In the genomic region with DNA sequence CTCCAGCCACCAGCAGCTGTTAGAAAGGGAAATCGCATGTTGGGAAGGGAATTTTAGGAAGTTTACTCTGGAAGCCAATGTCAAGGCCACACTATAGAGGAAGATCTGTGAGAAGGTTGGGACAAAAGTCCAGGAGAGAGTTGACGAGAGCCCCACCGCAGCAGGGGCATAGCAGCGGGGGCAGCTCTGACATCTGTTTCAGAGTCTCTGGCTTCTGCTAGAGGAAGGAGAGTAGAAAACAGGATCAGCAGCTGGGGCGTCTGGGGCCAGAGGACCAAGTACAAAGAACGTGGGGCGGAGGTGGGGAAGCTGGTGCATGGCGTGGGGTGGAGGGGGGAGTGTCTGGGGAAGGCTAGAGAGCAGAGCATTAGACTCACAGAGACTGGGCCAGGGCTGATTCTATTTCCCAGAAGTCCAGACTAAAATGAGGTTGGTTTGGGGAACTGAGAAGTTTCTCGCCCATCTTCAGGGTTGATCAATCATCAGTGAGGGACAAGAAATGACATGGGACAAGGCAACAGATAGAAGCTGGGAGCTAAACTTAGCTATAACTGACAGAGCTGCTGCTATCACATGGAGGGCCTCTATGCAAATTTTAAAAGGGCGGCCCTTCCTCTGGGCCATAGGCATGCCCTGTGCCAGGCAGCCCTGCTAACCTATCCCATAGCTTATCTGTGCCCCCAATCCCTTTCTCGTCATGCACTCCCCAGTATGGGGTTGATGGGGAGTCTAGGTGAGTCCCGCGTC, we compare ENCODE assay signal across 8 cellular contexts. TPM values are rescaled to one million over a fixed set of nuclear protein-coding genes. Genes with fewer than 3 reads are reported as not detected.
A peak's percentile ranks its signal among the peaks of the same experiment; 100 is the strongest.
DNase-seq lines count a peak whose midpoint lies in the region; ATAC-seq and TF ChIP-seq lines count a peak whose summit lies in the region.

No MANE protein-coding gene starts in this region.

- H3K9me3 ChIP-seq in SJCRH30 (replicated peaks) = no peaks in the 10 kb centered on the region

- DNase-seq in activated T-helper 2 cell treated with anti-CD3 and anti-CD28 coated beads, Interferon-gamma antibody, Interleukin-2, Interleukin-4, amounts not matched to agents 10 μg/mL and 5 μg/mL and 100 μg/mL, durations not matched to agents 14 hours and 24 hours and 36 hours (ENCODE audit: low spot score) = no peak
- peak; percentile 10 for DNase-seq in medulla oblongata (ENCODE audit: extremely low spot score)
- no peak for DNase-seq in activated CD4-positive, CD25-positive, alpha-beta regulatory T cell (lab: John Stamatoyannopoulos, UW)
- DNase-seq in SJCRH30 = no peak
- no peak for DNase-seq in NCI-H2227 (lab: John Stamatoyannopoulos, UW; ENCODE audit: unreplicated experiment)

- H3K27ac Mint-ChIP-seq in activated T-helper 2 cell treated with anti-CD3 and anti-CD28 coated beads, Interferon-gamma antibody, Interleukin-2, Interleukin-4, amounts not matched to agents 10 μg/mL and 5 μg/mL and 100 μg/mL, durations not matched to agents 14 hours and 24 hours and 36 hours = peak overlapping the region; percentile 68

- peak overlapping the region; percentile 86 for H3K4me3 ChIP-seq in GM12875 (ENCODE audit: low read depth, low read length)
- no peak overlapping the region for H3K4me3 ChIP-seq in SJCRH30

- H3K27ac ChIP-seq in SJCRH30 = no peak overlapping the region

- H3K4me1 Mint-ChIP-seq in activated T-helper 2 cell treated with anti-CD3 and anti-CD28 coated beads, Interferon-gamma antibody, Interleukin-2, Interleukin-4, amounts not matched to agents 10 μg/mL and 5 μg/mL and 100 μg/mL, durations not matched to agents 14 hours and 24 hours and 36 hours (ENCODE audit: low read depth) = peaks cover 11% of the 10 kb centered on the region

- ATAC-seq in GM19468 (IDR thresholded peaks at IDR 0.05; ENCODE audit: extremely low read depth, unreplicated experiment) (peak; percentile 56), HG03520 (IDR thresholded peaks at IDR 0.05; ENCODE audit: unreplicated experiment) (peak; percentile 48)

- H3K9me3 Mint-ChIP-seq in activated T-helper 2 cell treated with anti-CD3 and anti-CD28 coated beads, Interferon-gamma antibody, Interleukin-2, Interleukin-4, amounts not matched to agents 10 μg/mL and 5 μg/mL and 100 μg/mL, durations not matched to agents 14 hours and 24 hours and 36 hours = no peaks in the 10 kb centered on the region

- no peaks in the 10 kb centered on the region for H3K27me3 Mint-ChIP-seq in activated T-helper 2 cell treated with anti-CD3 and anti-CD28 coated beads, Interferon-gamma antibody, Interleukin-2, Interleukin-4, amounts not matched to agents 10 μg/mL and 5 μg/mL and 100 μg/mL, durations not matched to agents 14 hours and 24 hours and 36 hours (ENCODE audit: low read depth)

- peaks cover 22% of the 10 kb centered on the region for H3K36me3 Mint-ChIP-seq in activated T-helper 2 cell treated with anti-CD3 and anti-CD28 coated beads, Interferon-gamma antibody, Interleukin-2, Interleukin-4, amounts not matched to agents 10 μg/mL and 5 μg/mL and 100 μg/mL, durations not matched to agents 14 hours and 24 hours and 36 hours (ENCODE audit: low read depth)

- peak overlapping the region; percentile 95 for H3K4me3 Mint-ChIP-seq in activated T-helper 2 cell treated with anti-CD3 and anti-CD28 coated beads, Interferon-gamma antibody, Interleukin-2, Interleukin-4, amounts not matched to agents 10 μg/mL and 5 μg/mL and 100 μg/mL, durations not matched to agents 14 hours and 24 hours and 36 hours (ENCODE audit: low read depth)

- H3K4me1 ChIP-seq in SJCRH30 = no peaks in the 10 kb centered on the region

- intact Hi-C loops in activated T-helper 2 cell treated with anti-CD3 and anti-CD28 coated beads, Interferon-gamma antibody, Interleukin-2, Interleukin-4, amounts not matched to agents 10 μg/mL and 5 μg/mL and 100 μg/mL, durations not matched to agents 14 hours and 24 hours and 36 hours (cut with micrococcal nuclease) = loop anchor here (2.0 kb wide), 1 partner anchor 27 kb away; a partner anchor contains a TSS

- H3K36me3 ChIP-seq in SJCRH30 = no peaks in the 10 kb centered on the region

- no peak for TF ChIP-seq CTCF in GM12875 (IDR thresholded peaks at IDR 0.05; ENCODE audit: borderline replicate concordance, insufficient read depth, low read depth, low read length)

- no peaks in the 10 kb centered on the region for H3K27me3 ChIP-seq in SJCRH30

RNA-seq across cellular contexts. Expression of a gene that starts 1.2 kb away (rescaled TPM):
- total RNA-seq in activated T-helper 2 cell treated with anti-CD3 and anti-CD28 coated beads, Interferon-gamma antibody, Interleukin-2, Interleukin-4, amounts not matched to agents 10 μg/mL and 5 μg/mL and 100 μg/mL, durations not matched to agents 14 hours and 24 hours and 36 hours = 20.6 and 24.2 TPM in 2 replicates
- 7.4 and 8.1 TPM in 2 replicates for total RNA-seq in SJCRH30 (2014; rRNA removed; shearing (Covaris generic))

RNA-seq across cellular contexts. Expression of a gene that starts 7.9 kb away (rescaled TPM):
- total RNA-seq in activated T-helper 2 cell treated with anti-CD3 and anti-CD28 coated beads, Interferon-gamma antibody, Interleukin-2, Interleukin-4, amounts not matched to agents 10 μg/mL and 5 μg/mL and 100 μg/mL, durations not matched to agents 14 hours and 24 hours and 36 hours = 0.18 and 0.23 TPM in 2 replicates
- 0.10 TPM in 1 of 2 replicates, not detected in the other for total RNA-seq in SJCRH30 (2014; rRNA removed; shearing (Covaris generic))

RNA-seq across cellular contexts. Expression of a gene that starts 26.9 kb away (rescaled TPM):
- 98.3 and 106 TPM in 2 replicates for total RNA-seq in activated T-helper 2 cell treated with anti-CD3 and anti-CD28 coated beads, Interferon-gamma antibody, Interleukin-2, Interleukin-4, amounts not matched to agents 10 μg/mL and 5 μg/mL and 100 μg/mL, durations not matched to agents 14 hours and 24 hours and 36 hours
- 20.2 and 29.5 TPM in 2 replicates for total RNA-seq in SJCRH30 (2014; rRNA removed; shearing (Covaris generic))

RNA-seq across cellular contexts. Expression of a gene that starts 45.5 kb away (rescaled TPM):
- 1.8 and 3.1 TPM in 2 replicates for total RNA-seq in activated T-helper 2 cell treated with anti-CD3 and anti-CD28 coated beads, Interferon-gamma antibody, Interleukin-2, Interleukin-4, amounts not matched to agents 10 μg/mL and 5 μg/mL and 100 μg/mL, durations not matched to agents 14 hours and 24 hours and 36 hours
- total RNA-seq in SJCRH30 (2014; rRNA removed; shearing (Covaris generic)) = 21.8 and 24.8 TPM in 2 replicates

RNA-seq across cellular contexts. Expression of a gene that starts 50.8 kb away (rescaled TPM):
- total RNA-seq in activated T-helper 2 cell treated with anti-CD3 and anti-CD28 coated beads, Interferon-gamma antibody, Interleukin-2, Interleukin-4, amounts not matched to agents 10 μg/mL and 5 μg/mL and 100 μg/mL, durations not matched to agents 14 hours and 24 hours and 36 hours = 22.0 and 25.8 TPM in 2 replicates
- total RNA-seq in SJCRH30 (2014; rRNA removed; shearing (Covaris generic)) = 22.1 and 23.5 TPM in 2 replicates
